ENCODE assay signal across 22 cellular contexts in the genomic region with DNA sequence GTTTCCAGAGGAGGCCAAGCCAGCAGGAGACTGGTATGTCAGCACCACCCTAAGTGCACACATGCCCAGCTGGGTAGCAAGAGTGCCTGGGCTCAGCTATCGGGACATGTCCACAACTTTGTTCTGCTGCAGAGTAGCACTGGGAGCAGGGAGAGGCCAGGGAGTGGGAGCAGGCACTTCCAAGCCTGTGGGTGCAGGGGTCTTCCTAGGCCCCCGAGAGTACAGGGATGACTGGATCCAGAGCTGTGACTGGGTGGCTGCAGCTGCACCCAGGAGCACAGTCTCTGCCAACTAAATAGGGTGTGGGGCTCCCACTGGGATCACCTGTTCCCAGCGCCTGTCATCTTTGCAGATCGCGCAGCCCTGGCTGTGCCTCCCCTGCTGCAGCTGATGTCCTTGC.
A peak's percentile ranks its signal among the peaks of the same experiment; 100 is the strongest.
DNase-seq lines count a peak whose midpoint lies in the region; ATAC-seq and TF ChIP-seq lines count a peak whose summit lies in the region.
"Had no signal": no experiment of that assay in that cellular context is flagged by ENCODE, and none has a peak within 500 bp of the region (broad histone marks: within the 10 kb centered on the region; RNA-seq: fewer than 3 reads in every experiment).

No MANE protein-coding gene starts in this region.

- WGBS in lung, 2 donors, result 84 to 89% methylated on average over 5 of the region's 5 CpGs

- no peak for ATAC-seq in Right ventricle myocardium inferior
- ATAC-seq in Right ventricle myocardium superior (ENCODE audit: poor library complexity), result no peak
- peak; percentile 19 for ATAC-seq in lung (ENCODE audit: insufficient read depth, low FRiP score)
- no peak for ATAC-seq in HG03280 (IDR thresholded peaks at IDR 0.05; ENCODE audit: unreplicated experiment)
- ATAC-seq in GM19455 (IDR thresholded peaks at IDR 0.05; ENCODE audit: unreplicated experiment), result no peak
- ATAC-seq: A549 had no signal

- DNase-seq in Right ventricle myocardium inferior (ENCODE audit: missing footprints) (peak; percentile 63), Right ventricle myocardium superior (no peak), NCI-H2171 treated with DMSO at 0.1 percent for 48 hours (lab: John Stamatoyannopoulos, UW) (peak; percentile 84), lung (ENCODE audit: low spot score) (no peak), NCI-H2196 treated with DMSO at 0.1 percent for 48 hours (lab: John Stamatoyannopoulos, UW; ENCODE audit: unreplicated experiment) (no peak)
- DNase-seq: 8988T; ACHN; AML-193; BE2C; C1 segment of cervical spinal cord; Calu3; CD4-positive, alpha-beta memory T cell; COR-L47; DMS53; DMS79 treated with DMSO at 0.1 percent for 48 hours; GF-D8; GM23248; H7; HCEC 1CT had no signal

- no peak overlapping the region for H3K27ac ChIP-seq in lung (ENCODE audit: low read depth in 1 of 2, low read length in 1 of 2)
- H3K27ac ChIP-seq: A549, GM23248 had no signal

- H3K27me3 ChIP-seq in lung (ENCODE audit: control insufficient read depth, insufficient read depth), result no peaks in the 10 kb centered on the region
- H3K27me3 ChIP-seq: BE2C had no signal

- no peaks in the 10 kb centered on the region for H3K4me1 ChIP-seq in lung (ENCODE audit: control insufficient read depth in 2 of 2, insufficient read depth in 2 of 2, low read length in 2 of 2)
- H3K4me1 ChIP-seq: A549, BE2C had no signal

- TF ChIP-seq CTCF in lung (IDR thresholded peaks at IDR 0.05; ENCODE audit: control extremely low read depth, extremely low read depth), result no peak

- peaks cover 4 to 6% of the 10 kb centered on the region in 2 donors for H3K9me3 ChIP-seq in lung (ENCODE audit: control insufficient read depth in 2 of 2, insufficient read depth in 1 of 2, low read length in 1 of 2)
- H3K9me3 ChIP-seq: A549, BE2C had no signal

- intact Hi-C loops in Right ventricle myocardium inferior (cut with DNase I), result no loop called here
- intact Hi-C loops in Right ventricle myocardium superior (cut with DNase I), result no loop called here

- no peak overlapping the region for H3K4me3 ChIP-seq in lung
- H3K4me3 ChIP-seq: A549, GM23248 had no signal

- H3K36me3 ChIP-seq in lung (ENCODE audit: control insufficient read depth in 2 of 2, insufficient read depth in 2 of 2, low read length in 2 of 2), result no peaks in the 10 kb centered on the region
- H3K36me3 ChIP-seq: BE2C had no signal

Comparison
In these comparisons a context has a peak if more than half of its experiments do, and no peak if none do; other contexts are left out.
1. DNase-seq: peak in Right ventricle myocardium inferior (single experiment) and NCI-H2171 treated with DMSO at 0.1 percent for 48 hours (single experiment); none in Right ventricle myocardium superior (single experiment), lung (single experiment) and NCI-H2196 treated with DMSO at 0.1 percent for 48 hours (single experiment).